8 cellular contexts compared by ENCODE assay signal in the genomic region with DNA sequence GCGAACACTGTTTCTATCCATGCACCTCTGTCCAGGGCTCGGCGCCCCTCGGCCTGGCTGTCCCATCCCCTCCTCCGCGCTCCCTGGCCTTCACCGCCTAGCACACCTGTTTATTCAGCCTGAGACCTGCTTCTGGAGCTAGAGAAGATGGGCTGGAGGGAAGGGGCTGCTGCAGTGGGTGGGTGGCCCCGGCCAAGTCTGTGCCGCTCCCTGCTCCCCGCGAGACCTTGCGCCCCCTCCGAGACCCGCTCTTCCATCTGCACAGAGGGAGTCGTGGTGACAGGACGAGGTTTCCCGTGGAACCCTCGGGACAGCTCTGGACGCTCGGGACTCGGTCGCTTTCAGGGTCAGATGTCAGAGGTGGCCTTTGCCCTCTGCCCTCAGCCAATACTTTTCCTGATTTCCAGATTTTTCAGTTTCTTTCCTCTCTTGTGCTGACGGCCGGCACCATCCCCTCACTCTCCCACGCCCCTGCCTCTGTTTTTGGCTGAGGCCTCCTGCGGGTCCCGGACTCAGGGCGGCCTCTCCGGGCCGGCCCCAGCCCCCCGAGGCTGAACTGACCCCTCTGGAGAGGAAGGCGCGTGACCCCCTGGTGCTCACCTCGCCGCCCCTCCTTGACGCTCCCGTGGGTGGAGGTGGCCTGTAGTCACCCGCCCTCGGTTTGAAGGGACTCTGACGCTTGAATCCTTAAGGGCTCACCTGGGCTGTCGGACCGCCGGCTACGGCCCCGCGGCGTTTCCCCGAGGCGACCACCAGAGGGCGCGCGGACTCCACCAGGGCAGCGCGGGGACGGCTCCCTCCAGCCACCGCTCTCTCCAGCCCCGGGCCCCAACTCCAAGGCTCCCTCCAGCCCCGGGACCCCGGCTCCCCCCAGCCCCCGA. TPM values are rescaled to one million over a fixed set of nuclear protein-coding genes. Genes with fewer than 3 reads are reported as not detected.
DNase-seq lines count a peak whose midpoint lies in the region; ATAC-seq and TF ChIP-seq lines count a peak whose summit lies in the region.

No MANE protein-coding gene starts in this region.

- H3K18ac ChIP-seq in H9 (ENCODE audit: insufficient read length, low read depth, low read length): no peak overlapping the region

- H3K79me2 ChIP-seq in H9 (ENCODE audit: insufficient read depth, low read length): no peaks in the 10 kb centered on the region

- no peak overlapping the region for H2AFZ ChIP-seq in H9 (ENCODE audit: low read length)

- H4K5ac ChIP-seq in H9 (ENCODE audit: insufficient read length, low read depth, low read length): no peak overlapping the region

- H2BK5ac ChIP-seq in H9 (ENCODE audit: insufficient read length, low read length): no peak overlapping the region

- no CpG with 5 or more reads among the region's 60 CpGs for WGBS in H9 (ENCODE audit: extremely low coverage, insufficient read length, low lambda C conversion rate)
- WGBS in transverse colon (ENCODE audit: low coverage in 1 of 2), 2 donors: 42 to 59% methylated on average over 10 to 40 of the region's 60 CpGs

- H3K9me3 Mint-ChIP-seq in H9: peaks cover 0 to 4% of the 10 kb centered on the region in 2 experiments; a peak in 3 of 5 replicates
- no peaks in the 10 kb centered on the region for H3K9me3 Mint-ChIP-seq in activated T-cell treated with anti-CD3 and anti-CD28 coated beads, Interleukin-2, amount 50 U/mL, for 24 hours

- H3K4me1 Mint-ChIP-seq in H9: no peaks in the 10 kb centered on the region
- H3K4me1 Mint-ChIP-seq in activated T-cell treated with anti-CD3 and anti-CD28 coated beads, Interleukin-2, amount 50 U/mL, for 24 hours (ENCODE audit: low read depth): no peaks in the 10 kb centered on the region

- no peaks in the 10 kb centered on the region; a peak in 1 of 7 replicates for H3K36me3 Mint-ChIP-seq in H9 (ENCODE audit: insufficient read depth in 1 of 3, low read depth in 3 of 3)
- no peaks in the 10 kb centered on the region for H3K36me3 Mint-ChIP-seq in activated T-cell treated with anti-CD3 and anti-CD28 coated beads, Interleukin-2, amount 50 U/mL, for 24 hours (ENCODE audit: low read depth)

- no peak for TF ChIP-seq EP300 in transverse colon (IDR thresholded peaks at IDR 0.05; ENCODE audit: low read depth)

- no peak overlapping the region for H4K8ac ChIP-seq in H9 (replicated peaks; ENCODE audit: insufficient read length, low read depth, low read length)

- H2BK15ac ChIP-seq in H9 (ENCODE audit: low read depth, low read length): no peak overlapping the region

- H2AK5ac ChIP-seq in H9 (ENCODE audit: insufficient read length, low read length): no peak overlapping the region

- no peak for TF ChIP-seq POLR2A in transverse colon (IDR thresholded peaks at IDR 0.05)

- peaks cover 3% of the 10 kb centered on the region for H3K23me2 ChIP-seq in H9 (ENCODE audit: insufficient read length, low read depth, low read length, poor library complexity, severe bottlenecking)

- no peak overlapping the region for H3K9ac ChIP-seq in H9 (ENCODE audit: extremely low read depth, insufficient read length, low read length)

- no peak overlapping the region for H3K4ac ChIP-seq in H9 (ENCODE audit: low read depth, low read length)

- H2BK20ac ChIP-seq in H9 (ENCODE audit: low read depth, low read length, poor library complexity, severe bottlenecking): no peak overlapping the region

- no peak overlapping the region for H2BK12ac ChIP-seq in H9 (ENCODE audit: insufficient read length, low read depth, low read length)

- H3K79me1 ChIP-seq in H9 (ENCODE audit: insufficient read depth, low read depth, low read length, poor library complexity, severe bottlenecking): no peaks in the 10 kb centered on the region

- peaks cover 19% of the 10 kb centered on the region; the same call in 1 of the 2 replicates for H3K27me3 ChIP-seq in H9 (ENCODE audit: insufficient read depth, low read length)
- peaks cover 57% of the 10 kb centered on the region for H3K27me3 ChIP-seq in transverse colon

- H4K20me1 ChIP-seq in H9 (ENCODE audit: control insufficient read depth, insufficient read depth, insufficient read length): no peaks in the 10 kb centered on the region

- H3T11ph ChIP-seq in H9 (ENCODE audit: low read length): no peak overlapping the region

- no peak overlapping the region for H3K56ac ChIP-seq in H9 (ENCODE audit: insufficient read length, low read depth, low read length)

- H3K9me3 ChIP-seq in H9 (ENCODE audit: control insufficient read depth, low read depth, low read length): no peaks in the 10 kb centered on the region
- H3K9me3 ChIP-seq in transverse colon: no peaks in the 10 kb centered on the region

- no peaks in the 10 kb centered on the region for H3K36me3 ChIP-seq in transverse colon

- H4K91ac ChIP-seq in H9 (ENCODE audit: insufficient read length, low read depth, low read length): no peak overlapping the region

- H3K4me1 ChIP-seq in H9 (ENCODE audit: insufficient read depth, low read length): no peaks in the 10 kb centered on the region
- H3K4me1 ChIP-seq in transverse colon: peaks cover 0 to 8% (median 8%) of the 10 kb centered on the region in 4 donors

- TF ChIP-seq CTCF in H9 (conservative IDR thresholded peaks at IDR 0.05) (peak; percentile 92), omental fat pad (IDR thresholded peaks at IDR 0.05) (peak in 2 of 3 donors; percentile 11 to 45), transverse colon (IDR thresholded peaks at IDR 0.05) (peak; percentile 74 to 96 (median 90))

- intact Hi-C loops in transverse colon (cut with DNase I; ENCODE audit: low total_unique reads): no loop called here

- no peak overlapping the region for H3K4me2 ChIP-seq in H9 (ENCODE audit: insufficient read depth, insufficient read length, low read length)

- no peak overlapping the region for H3K4me3 ChIP-seq in transverse colon

- H3K27ac ChIP-seq in H9 (ENCODE audit: insufficient read length, low read depth, low read length) (no peak overlapping the region), transverse colon (no peak overlapping the region)

- no peak overlapping the region; a peak in 1 of 5 replicates for H3K4me3 Mint-ChIP-seq in H9
- H3K4me3 Mint-ChIP-seq in activated T-cell treated with anti-CD3 and anti-CD28 coated beads, Interleukin-2, amount 50 U/mL, for 24 hours: no peak overlapping the region

- ATAC-seq in omental fat pad (ENCODE audit: low FRiP score): peak; percentile 57

- in situ Hi-C loops in transverse colon (cut with MboI; ENCODE audit: low pct_ligation_motif_present in 1 of 4, low pct_unique_long_range_greater_than_20kb in 1 of 4, low sequenced_read_pairs in 3 of 4): loop anchor here in 1 of 4 donors (25.0 kb wide), 1 partner anchor 1016 kb away; no protein-coding TSS in a partner anchor

- DNase-seq in ELF-1 (ENCODE audit: low read depth, low spot score) (peak; percentile 79), H9 (peak; percentile 81), NCI-H69 (lab: John Stamatoyannopoulos, UW) (peak; percentile 51), fibroblast of peridontal ligament (ENCODE audit: extremely low read depth) (peak; percentile 13), omental fat pad (ENCODE audit: low spot score) (peak; percentile 51), transverse colon (peak; percentile 73), amniotic stem cell (lab: John Stamatoyannopoulos, UW) (no peak)
- DNase-seq in activated T-cell treated with anti-CD3 and anti-CD28 coated beads, Interleukin-2, amount 50 U/mL, for 24 hours: peak; percentile 84

- no peak overlapping the region for H3K23ac ChIP-seq in H9 (ENCODE audit: insufficient read length, low read depth, low read length)

- no peak overlapping the region for H3K27ac Mint-ChIP-seq in H9
- no peak overlapping the region for H3K27ac Mint-ChIP-seq in activated T-cell treated with anti-CD3 and anti-CD28 coated beads, Interleukin-2, amount 50 U/mL, for 24 hours

- H3K14ac ChIP-seq in H9 (ENCODE audit: insufficient read depth, low read length): no peak overlapping the region

- peaks cover 64% of the 10 kb centered on the region for H3K27me3 Mint-ChIP-seq in H9 (ENCODE audit: low read depth)
- peaks cover 48% of the 10 kb centered on the region for H3K27me3 Mint-ChIP-seq in activated T-cell treated with anti-CD3 and anti-CD28 coated beads, Interleukin-2, amount 50 U/mL, for 24 hours

- H2BK120ac ChIP-seq in H9 (ENCODE audit: low read depth, low read length, poor library complexity, severe bottlenecking): no peak overlapping the region

RNA-seq across cellular contexts. Expression of gene SHH, which starts 15.6 kb away (rescaled TPM):
- total RNA-seq in H9 (2021): 0.07 and 0.09 TPM in 2 replicates
- total RNA-seq in omental fat pad: not detected
- total RNA-seq in transverse colon: 1 to 10 TPM in 3 of 4 donors, under 1 TPM in 1; 0.40 to 3.7 (median 2.0) TPM

Comparison
In these comparisons a context has a peak if more than half of its experiments do, and no peak if none do; other contexts are left out.
1. CTCF ChIP-seq: peak in every context shown above with its lines; median percentile 92 in H9; 90 in transverse colon; 28 in omental fat pad.